In the genomic region with DNA sequence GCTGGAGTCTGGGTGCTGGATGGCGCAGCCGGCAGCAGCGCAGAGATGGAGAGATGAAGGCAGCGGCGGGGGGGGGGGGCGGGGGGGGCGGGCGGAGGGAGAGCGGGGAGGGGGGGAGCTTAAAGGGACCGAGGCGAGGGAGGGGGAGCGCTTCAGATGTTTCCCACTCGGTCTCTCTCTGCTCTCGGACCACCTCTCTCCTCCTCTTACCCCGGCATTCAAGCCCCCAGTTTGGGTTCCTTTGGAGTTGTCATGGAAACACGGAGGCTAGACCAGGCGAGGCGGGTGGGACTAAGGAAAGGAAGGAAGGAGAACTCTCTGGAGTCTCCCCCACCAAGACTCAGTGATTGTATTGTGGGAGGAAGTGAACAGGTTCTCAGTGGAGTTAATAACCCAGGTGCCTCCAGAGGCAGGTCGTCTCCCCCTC, we compare ENCODE assay signal across 8 cellular contexts. TPM values are rescaled to one million over a fixed set of nuclear protein-coding genes. Genes with fewer than 3 reads are reported as not detected.
DNase-seq lines count a peak whose midpoint lies in the region; TF ChIP-seq lines count a peak whose summit lies in the region.

PRRT1 (minus strand) TSS at position 55 of the 427 bp plus-strand sequence. CDS start 112 bp downstream, outside the sequence.

- H3K27me3 Mint-ChIP-seq in immature natural killer cell (ENCODE audit: low read depth in 3 of 3), result peaks cover 10 to 19% (median 18%) of the 10 kb centered on the region in 3 donors

- peaks cover 0 to 6% (median 2%) of the 10 kb centered on the region in 6 donors for H3K9me3 Mint-ChIP-seq in immature natural killer cell

- DNase-seq in NCI-H82 (lab: John Stamatoyannopoulos, UW) (peak; percentile 75), NCI-H82 treated with DMSO at 0.1 percent for 48 hours (lab: John Stamatoyannopoulos, UW; ENCODE audit: unreplicated experiment) (no peak), amygdala (lab: John Stamatoyannopoulos, UW) (peak in 30 of 56 donors; percentile 11 to 62 (median 36)), immature natural killer cell (no peak), superior temporal gyrus (ENCODE audit: extremely low spot score) (peak; percentile 54), HEK293T (ENCODE audit: extremely low spot score) (no peak), NCI-H2196 (lab: John Stamatoyannopoulos, UW; ENCODE audit: unreplicated experiment) (no peak), KG1 (lab: John Stamatoyannopoulos, UW) (no peak)

- no peaks in the 10 kb centered on the region for H3K36me3 Mint-ChIP-seq in immature natural killer cell

- CTCF ChIA-PET in HEK293T (lab: Yijun Ruan, JAX), result interaction anchor here (0.6 to 1.0 kb wide), 3 partner anchors 35 to 360 kb away, joined by 3 to 4 read pairs (median 3); no protein-coding TSS in a partner anchor

- H3K27ac Mint-ChIP-seq in immature natural killer cell, result peak within 1 kb of the TSS in 5 of 6 donors; percentile 90 to 95 (median 94)

- H3K4me1 Mint-ChIP-seq in immature natural killer cell, result peaks cover 52 to 68% of the 10 kb centered on the region in 2 donors

- peak within 1 kb of the TSS; percentile 17 to 99 (median 71) for H3K4me3 Mint-ChIP-seq in immature natural killer cell

- POLR2A ChIA-PET in HEK293T (lab: Yijun Ruan, JAX), result interaction anchor here (1.1 to 2.2 kb wide), 5 partner anchors 23 to 43 kb away, joined by 4 to 57 read pairs (median 16); partner anchors contain the start of genes ATF6B, FKBPL and GPSM3

TF ChIP-seq in HEK293T, 16 proteins besides CTCF, POLR2A, EP300 and RAD21:
- TF ChIP-seq ZNF384 (IDR thresholded peaks at IDR 0.05) (no peak), NFRKB (IDR thresholded peaks at IDR 0.05) (no peak), SUZ12 (IDR thresholded peaks at IDR 0.05) (no peak), FOXA1 (IDR thresholded peaks at IDR 0.05) (no peak), CTBP1 (IDR thresholded peaks at IDR 0.05; ENCODE audit: borderline replicate concordance) (no peak)

RNA-seq across cellular contexts. Expression of gene PRRT1, which starts in this region (rescaled TPM):
- polyA plus RNA-seq in immature natural killer cell, result not detected

Comparison
In these comparisons a context has a peak if more than half of its experiments do, and no peak if none do; other contexts are left out.
1. DNase-seq: peak in NCI-H82 (single experiment), amygdala (30 of 56) and superior temporal gyrus (single experiment); none in NCI-H82 treated with DMSO at 0.1 percent for 48 hours (single experiment), immature natural killer cell (0 of 3), HEK293T (single experiment), NCI-H2196 (single experiment) and KG1 (single experiment).